In genomic region chr9:124357591-124358361, GRCh38 we compare ENCODE assay signal across 10 cellular contexts. TPM values are rescaled to one million over a fixed set of nuclear protein-coding genes. Genes with fewer than 3 reads are reported as not detected.
DNase-seq lines count a peak whose midpoint lies in the region; ATAC-seq, FAIRE-seq and TF ChIP-seq lines count a peak whose summit lies in the region.
"Had no signal": no experiment of that assay in that cellular context is flagged by ENCODE, and none has a peak within 500 bp of the region (broad histone marks: within the 10 kb centered on the region; RNA-seq: fewer than 3 reads in every experiment).

No MANE protein-coding gene starts in this region.

- POLR2A ChIA-PET in AG04450 (lab: Yijun Ruan, JAX), result no interaction called here
- POLR2A ChIA-PET in GM10248 (lab: Yijun Ruan, JAX), result no interaction called here

- H3K9me3 ChIP-seq in AG04450 (ENCODE audit: control insufficient read depth, insufficient read depth, low read length) (no peaks in the 10 kb centered on the region), T-helper 17 cell (ENCODE audit: control insufficient read depth, low read length, poor library complexity, severe bottlenecking) (no peaks in the 10 kb centered on the region)

- H3K4me1 Mint-ChIP-seq in T-helper 17 cell, result peaks cover 32% of the 10 kb centered on the region
- peaks cover 49% of the 10 kb centered on the region for H3K4me1 Mint-ChIP-seq in glutamatergic neuron (ENCODE audit: low read depth, unreplicated experiment)

- CTCF ChIA-PET in AG04450 (lab: Charles Lee) (interaction anchor here (0.6 to 1.4 kb wide), 3 partner anchors 11 to 235 kb away, joined by 3 read pairs; no protein-coding TSS in a partner anchor), GM10248 (lab: Yijun Ruan, JAX) (no interaction called here)

- H3K4me3 Mint-ChIP-seq in T-helper 17 cell (peak overlapping the region; percentile 65), glutamatergic neuron (ENCODE audit: unreplicated experiment) (no peak overlapping the region)

- peaks cover under 1% of the 10 kb centered on the region for H3K36me3 Mint-ChIP-seq in T-helper 17 cell (ENCODE audit: low read depth)
- no peaks in the 10 kb centered on the region for H3K36me3 Mint-ChIP-seq in glutamatergic neuron (ENCODE audit: unreplicated experiment)

- no peaks in the 10 kb centered on the region for H3K27me3 Mint-ChIP-seq in T-helper 17 cell
- H3K27me3 Mint-ChIP-seq in glutamatergic neuron (ENCODE audit: unreplicated experiment), result peaks cover 8% of the 10 kb centered on the region

- H3K9me3 Mint-ChIP-seq in glutamatergic neuron (ENCODE audit: unreplicated experiment), result peaks cover 7% of the 10 kb centered on the region

- H3K27me3 ChIP-seq in AG04450 (ENCODE audit: control insufficient read depth, insufficient read depth, low read length), result no peaks in the 10 kb centered on the region

- DNase-seq in AG04450 (ENCODE audit: low read depth, low spot score), result no peak
- no peak for DNase-seq in GM12892 (ENCODE audit: insufficient read length)
- DNase-seq in T-helper 17 cell, result no peak
- DNase-seq in glutamatergic neuron, result no peak
- DNase-seq in DMS79 (lab: John Stamatoyannopoulos, UW), result no peak
- no peak for DNase-seq in NCI-H226
- no peak for DNase-seq in GM10248 (ENCODE audit: extremely low spot score)
- DNase-seq: stimulated activated CD4-positive, alpha-beta T cell treated with anti-CD3 and anti-CD28 coated beads, Interleukin-4, amount 100 ng/mL, for 24 hours had no signal

- no peak for FAIRE-seq in GM12892 (lab: Jason Lieb, UNC)
- FAIRE-seq: endometrium had no signal

- H3K4me3 ChIP-seq in AG04450 (ENCODE audit: low read depth, low read length), result no peak overlapping the region

- peak overlapping the region; percentile 76 for H3K27ac Mint-ChIP-seq in T-helper 17 cell
- peak overlapping the region; percentile 62 for H3K27ac Mint-ChIP-seq in glutamatergic neuron (ENCODE audit: unreplicated experiment)

- H3K27ac ChIP-seq in AG04450 (ENCODE audit: low read depth, low read length), result peak overlapping the region; percentile 21

- TF ChIP-seq CTCF in AG04450 (IDR thresholded peaks at IDR 0.05; ENCODE audit: low read depth, low read length) (peak; percentile 19; the same call in 1 of the 2 replicates), glutamatergic neuron (IDR thresholded peaks at IDR 0.05; ENCODE audit: partially characterized antibody, unreplicated experiment) (no peak), GM10248 (IDR thresholded peaks at IDR 0.05; ENCODE audit: control extremely low read depth, extremely low read depth, low read depth, missing control alignments) (no peak)

- peak; percentile 74 for TF ChIP-seq POLR2A in GM12892 (IDR thresholded peaks at IDR 0.05; ENCODE audit: low read depth, low read length)

- ATAC-seq in T-helper 17 cell (no peak), HG02798 (IDR thresholded peaks at IDR 0.05; ENCODE audit: poor library complexity, unreplicated experiment) (no peak)

RNA-seq across cellular contexts. Expression of gene PSMB7, which starts 57.5 kb away (rescaled TPM):
- 382 and 396 TPM in 2 replicates for polyA plus RNA-seq in AG04450 (2011; rRNA removed)
- 181 and 188 TPM in 2 replicates for polyA minus RNA-seq in AG04450 (2011; rRNA and poly(A)+ RNA removed)
- 232 TPM for polyA plus RNA-seq in GM12892 (2012; ENCODE audit: missing spikeins)
- total RNA-seq in T-helper 17 cell (10 to 100 TPM; 70.7 to 77.5 TPM), glutamatergic neuron (ENCODE audit: unreplicated experiment) (185 TPM)
